ENCODE assay signal across 9 cellular contexts in the genomic region with DNA sequence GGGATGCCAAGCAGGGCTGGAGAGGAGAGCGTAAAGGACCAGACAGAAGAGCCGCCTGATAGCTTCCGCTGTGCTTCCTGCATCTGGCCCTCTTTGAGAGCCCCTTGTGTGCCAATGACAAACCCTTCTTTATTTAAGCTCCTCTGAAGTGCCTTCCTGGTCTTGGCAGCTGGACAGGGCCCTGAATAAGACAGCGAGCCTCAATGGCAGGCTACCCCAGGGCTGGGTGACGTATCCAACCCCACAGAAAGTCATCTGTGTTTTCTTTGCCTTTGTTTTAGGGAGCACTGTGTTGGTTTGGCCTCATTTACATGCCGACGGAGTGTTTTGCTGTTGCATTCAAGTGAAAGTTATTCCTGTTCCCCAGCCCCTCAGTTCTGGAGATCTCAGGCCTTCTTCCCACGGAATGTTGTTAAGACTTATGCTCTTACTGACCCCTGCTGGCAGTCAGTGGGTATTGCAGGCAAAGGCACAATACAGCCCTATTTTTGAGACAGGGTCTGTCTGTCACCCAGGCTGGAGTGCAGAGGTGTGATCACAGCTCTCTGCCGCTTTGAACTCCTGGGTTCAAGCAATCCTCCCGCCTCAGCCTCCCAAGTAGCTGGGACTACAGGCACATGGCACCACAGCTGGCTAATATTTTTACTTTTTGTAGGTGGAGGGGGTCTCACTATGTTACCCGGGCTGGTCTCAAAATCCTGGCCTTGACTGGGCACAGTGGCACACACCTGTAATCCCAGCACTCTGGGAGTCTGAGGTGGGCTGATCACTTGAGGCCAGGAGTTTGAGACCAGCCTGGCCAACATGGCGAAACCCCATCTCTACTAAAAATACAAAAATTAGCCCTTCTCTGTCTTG. TPM values are rescaled to one million over a fixed set of nuclear protein-coding genes. Genes with fewer than 3 reads are reported as not detected.
DNase-seq lines count a peak whose midpoint lies in the region; ATAC-seq and TF ChIP-seq lines count a peak whose summit lies in the region.
"Had no signal": no experiment of that assay in that cellular context is flagged by ENCODE, and none has a peak within 500 bp of the region (broad histone marks: within the 10 kb centered on the region; RNA-seq: fewer than 3 reads in every experiment).

No MANE protein-coding gene starts in this region.

- H3K79me2 ChIP-seq in PC-3 (ENCODE audit: low read length), result no peaks in the 10 kb centered on the region

- H3K27ac ChIP-seq in AG04450 (ENCODE audit: low read depth, low read length), result no peak overlapping the region
- H3K27ac ChIP-seq in PC-3 (ENCODE audit: low read length), result no peak overlapping the region
- H3K27ac ChIP-seq in upper lobe of left lung, result no peak overlapping the region
- H3K27ac ChIP-seq in vagina, result no peak overlapping the region
- no peak overlapping the region for H3K27ac ChIP-seq in tibial artery

- no TSS peak for BruUV-seq in PC-3 (replicated peaks; lab: Mats Ljungman, UMichigan)

- no peaks in the 10 kb centered on the region for H3K4me1 Mint-ChIP-seq in glutamatergic neuron (ENCODE audit: low read depth, unreplicated experiment)
- H3K4me1 Mint-ChIP-seq in activated CD8-positive, alpha-beta memory T cell treated with anti-CD3 and anti-CD28 coated beads, Interleukin-2, amount 10 ng/mL, durations not matched to agents 7 days and 5 days, result peaks cover 20% of the 10 kb centered on the region
- H3K4me1 Mint-ChIP-seq: central memory CD8-positive, alpha-beta T cell had no signal

- ATAC-seq in PC-3 (peak; percentile 33; the same call in 1 of the 2 replicates), upper lobe of left lung (ENCODE audit: low FRiP score in 2 of 2) (no peak)
- no peak for ATAC-seq in activated CD8-positive, alpha-beta memory T cell treated with anti-CD3 and anti-CD28 coated beads, Interleukin-2, amount 10 ng/mL, durations not matched to agents 7 days and 5 days

- TF ChIP-seq POLR2A in upper lobe of left lung (IDR thresholded peaks at IDR 0.05) (no peak), vagina (IDR thresholded peaks at IDR 0.05) (no peak)

- no peaks in the 10 kb centered on the region for H3F3A ChIP-seq in PC-3 (ENCODE audit: low read length, unreplicated experiment)

- DNase-seq in AG04450 (ENCODE audit: low read depth, low spot score) (no peak), GM06990 (ENCODE audit: extremely low read depth, insufficient read length) (no peak), PC-3 (peak; percentile 72), glutamatergic neuron (no peak), upper lobe of left lung (no peak), vagina (ENCODE audit: extremely low spot score in 2 of 2) (no peak), tibial artery (no peak)
- DNase-seq in activated CD8-positive, alpha-beta memory T cell treated with anti-CD3 and anti-CD28 coated beads, Interleukin-2, amount 10 ng/mL, durations not matched to agents 7 days and 5 days, result no peak

- H3K4me3 ChIP-seq in AG04450 (ENCODE audit: low read depth, low read length) (no peak overlapping the region), GM06990 (replicated peaks; ENCODE audit: low read depth, low read length) (no peak overlapping the region), PC-3 (ENCODE audit: low read length) (no peak overlapping the region), upper lobe of left lung (no peak overlapping the region), vagina (no peak overlapping the region), tibial artery (no peak overlapping the region)

- intact Hi-C loops in PC-3 (cut with micrococcal nuclease) (loop anchor here (2.0 kb wide), 1 partner anchor 99 kb away; no protein-coding TSS in a partner anchor), vagina (cut with DNase I) (no loop called here), tibial artery (cut with DNase I; ENCODE audit: low total_unique reads) (no loop called here)

- no peak overlapping the region for H3K9ac ChIP-seq in PC-3 (ENCODE audit: low read length)

- H3K27me3 Mint-ChIP-seq in glutamatergic neuron (ENCODE audit: unreplicated experiment), result peaks cover 4% of the 10 kb centered on the region
- H3K27me3 Mint-ChIP-seq in activated CD8-positive, alpha-beta memory T cell treated with anti-CD3 and anti-CD28 coated beads, Interleukin-2, amount 10 ng/mL, durations not matched to agents 7 days and 5 days, result no peaks in the 10 kb centered on the region
- H3K27me3 Mint-ChIP-seq: central memory CD8-positive, alpha-beta T cell had no signal

- no peaks in the 10 kb centered on the region for H3K36me3 Mint-ChIP-seq in glutamatergic neuron (ENCODE audit: unreplicated experiment)
- H3K36me3 Mint-ChIP-seq in activated CD8-positive, alpha-beta memory T cell treated with anti-CD3 and anti-CD28 coated beads, Interleukin-2, amount 10 ng/mL, durations not matched to agents 7 days and 5 days, result no peaks in the 10 kb centered on the region

- POLR2A ChIA-PET in AG04450 (lab: Yijun Ruan, JAX), result no interaction called here
- POLR2A ChIA-PET in PC-3 (lab: Charles Lee; ENCODE audit: unreplicated experiment), result no interaction called here

- H3K9me3 ChIP-seq in AG04450 (ENCODE audit: control insufficient read depth, insufficient read depth, low read length) (peaks cover 42% of the 10 kb centered on the region), PC-3 (ENCODE audit: low read length) (no peaks in the 10 kb centered on the region), upper lobe of left lung (peaks cover 0 to 22% (median 13%) of the 10 kb centered on the region in 4 donors), vagina (peaks cover 8% of the 10 kb centered on the region), tibial artery (peaks cover 0 to 19% (median 17%) of the 10 kb centered on the region in 3 donors)

- H3K4me2 ChIP-seq in PC-3 (ENCODE audit: low read length), result no peak overlapping the region

- no peaks in the 10 kb centered on the region for H3K9me2 ChIP-seq in PC-3 (replicated peaks; ENCODE audit: low read length)

- no peak overlapping the region for H2AFZ ChIP-seq in PC-3 (ENCODE audit: low read length)

- H3K36me3 ChIP-seq in GM06990 (ENCODE audit: control insufficient read depth, insufficient read depth, low read length), result no peaks in the 10 kb centered on the region
- no peaks in the 10 kb centered on the region for H3K36me3 ChIP-seq in PC-3 (ENCODE audit: low read depth, low read length)
- H3K36me3 ChIP-seq in upper lobe of left lung, result no peaks in the 10 kb centered on the region
- H3K36me3 ChIP-seq in vagina, result no peaks in the 10 kb centered on the region
- H3K36me3 ChIP-seq in tibial artery, result no peaks in the 10 kb centered on the region

- TF ChIP-seq EP300 in upper lobe of left lung (IDR thresholded peaks at IDR 0.05), result no peak

- peaks cover 4% of the 10 kb centered on the region for H3K9me3 Mint-ChIP-seq in glutamatergic neuron (ENCODE audit: unreplicated experiment)
- peaks cover 14% of the 10 kb centered on the region for H3K9me3 Mint-ChIP-seq in activated CD8-positive, alpha-beta memory T cell treated with anti-CD3 and anti-CD28 coated beads, Interleukin-2, amount 10 ng/mL, durations not matched to agents 7 days and 5 days (ENCODE audit: low read depth)

- H3K4me3 Mint-ChIP-seq in glutamatergic neuron (ENCODE audit: unreplicated experiment), result no peak overlapping the region
- H3K4me3 Mint-ChIP-seq in activated CD8-positive, alpha-beta memory T cell treated with anti-CD3 and anti-CD28 coated beads, Interleukin-2, amount 10 ng/mL, durations not matched to agents 7 days and 5 days, result no peak overlapping the region
- H3K4me3 Mint-ChIP-seq: central memory CD8-positive, alpha-beta T cell had no signal

- 83 to 86% methylated on average over 7 to 12 of the region's 12 CpGs for WGBS in upper lobe of left lung, 2 donors

- no peaks in the 10 kb centered on the region for H4K20me1 ChIP-seq in PC-3 (ENCODE audit: low read length)

- CTCF ChIA-PET in AG04450 (lab: Charles Lee), result no interaction called here
- CTCF ChIA-PET in PC-3 (lab: Charles Lee), result interaction anchor here (0.6 kb wide), 1 partner anchor 456 kb away, joined by 6 read pairs; no protein-coding TSS in a partner anchor
- CTCF ChIA-PET in activated CD8-positive, alpha-beta memory T cell treated with anti-CD3 and anti-CD28 coated beads, Interleukin-2, amount 10 ng/mL, durations not matched to agents 7 days and 5 days (lab: Charles Lee), result interaction anchor here (0.6 to 1.5 kb wide), 5 partner anchors 12 to 660 kb away, joined by 3 to 4 read pairs (median 3); no protein-coding TSS in a partner anchor

- no peak overlapping the region for H3K27ac Mint-ChIP-seq in glutamatergic neuron (ENCODE audit: unreplicated experiment)
- no peak overlapping the region for H3K27ac Mint-ChIP-seq in activated CD8-positive, alpha-beta memory T cell treated with anti-CD3 and anti-CD28 coated beads, Interleukin-2, amount 10 ng/mL, durations not matched to agents 7 days and 5 days

- H3K27me3 ChIP-seq in AG04450 (ENCODE audit: control insufficient read depth, insufficient read depth, low read length) (no peaks in the 10 kb centered on the region), GM06990 (replicated peaks; ENCODE audit: control insufficient read depth, insufficient read depth, low read length) (no peaks in the 10 kb centered on the region; the same call in 1 of the 2 replicates), PC-3 (ENCODE audit: low read length) (no peaks in the 10 kb centered on the region), upper lobe of left lung (no peaks in the 10 kb centered on the region), vagina (no peaks in the 10 kb centered on the region), tibial artery (peaks cover 0 to 6% of the 10 kb centered on the region in 2 donors)

- TF ChIP-seq CTCF in AG04450 (IDR thresholded peaks at IDR 0.05; ENCODE audit: low read depth, low read length) (peak; percentile 54), GM06990 (IDR thresholded peaks at IDR 0.05; ENCODE audit: insufficient read depth, low read length, poor library complexity, severe bottlenecking) (peak; percentile 74), PC-3 (conservative IDR thresholded peaks at IDR 0.05; ENCODE audit: low read depth, low read length) (peak; percentile 93), glutamatergic neuron (IDR thresholded peaks at IDR 0.05; ENCODE audit: partially characterized antibody, unreplicated experiment) (peak; percentile 91), upper lobe of left lung (IDR thresholded peaks at IDR 0.05) (peak in 3 of 6 experiments; percentile 25 to 46 (median 35)), vagina (IDR thresholded peaks at IDR 0.05) (no peak), tibial artery (IDR thresholded peaks at IDR 0.05) (peak in 1 of 2 experiments; percentile 14)

- H3K4me1 ChIP-seq in PC-3 (ENCODE audit: insufficient read depth, low read length), result no peaks in the 10 kb centered on the region
- no peaks in the 10 kb centered on the region for H3K4me1 ChIP-seq in upper lobe of left lung
- H3K4me1 ChIP-seq in vagina, result no peaks in the 10 kb centered on the region
- H3K4me1 ChIP-seq in tibial artery, result no peaks in the 10 kb centered on the region

RNA-seq across cellular contexts. Expression of gene CCL25, which starts 16.8 kb away (rescaled TPM):
- not detected in 2 replicates for polyA plus RNA-seq in AG04450 (2011; rRNA removed)
- polyA minus RNA-seq in AG04450 (2011; rRNA and poly(A)+ RNA removed), result not detected in 2 replicates
- total RNA-seq in PC-3 (2014; rRNA removed) (not detected in 2 replicates), glutamatergic neuron (ENCODE audit: unreplicated experiment) (not detected), upper lobe of left lung (not detected), vagina (not detected)
- not detected for total RNA-seq in activated CD8-positive, alpha-beta memory T cell treated with anti-CD3 and anti-CD28 coated beads, Interleukin-2, amount 10 ng/mL, durations not matched to agents 7 days and 5 days

Comparison
In these comparisons a context has a peak if more than half of its experiments do, and no peak if none do; other contexts are left out.
1. CTCF ChIP-seq: peak in AG04450 (single experiment), GM06990 (single experiment), PC-3 (single experiment) and glutamatergic neuron (single experiment); none in vagina (0 of 3).